In the genomic region with DNA sequence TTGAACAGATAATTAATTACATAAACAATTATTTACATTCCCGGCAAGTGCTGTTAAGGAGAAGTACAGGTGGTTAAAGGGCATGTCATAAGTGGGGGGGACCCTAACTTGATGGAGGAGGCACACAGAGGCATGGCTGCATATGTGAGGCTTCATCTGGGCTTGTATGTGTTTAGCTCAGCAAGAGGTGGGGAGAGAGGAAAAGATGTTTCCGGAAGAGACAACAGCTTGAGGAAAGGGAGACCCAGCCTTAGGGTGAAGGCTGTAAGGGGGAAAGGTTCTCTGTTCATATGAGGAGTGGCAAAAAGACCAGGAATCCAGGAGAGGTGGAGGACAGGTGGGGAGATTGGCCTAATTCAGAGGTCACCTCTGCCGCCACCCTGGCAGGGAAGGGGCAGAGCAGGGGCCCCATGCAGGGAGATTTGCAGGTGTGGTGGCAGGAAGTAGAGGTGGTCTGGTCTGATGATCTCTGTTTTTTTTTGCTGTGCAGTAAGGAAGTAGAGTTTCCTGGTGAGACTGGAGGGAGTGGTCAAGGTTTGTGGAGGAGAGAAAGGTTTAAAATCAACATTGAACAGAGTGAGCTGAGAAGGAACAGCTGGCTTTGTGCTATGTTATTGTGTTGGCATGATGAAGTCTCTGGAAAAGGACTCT, we compare ENCODE assay signal across 11 cellular contexts. TPM values are rescaled to one million over a fixed set of nuclear protein-coding genes. Genes with fewer than 3 reads are reported as not detected.
DNase-seq lines count a peak whose midpoint lies in the region; ATAC-seq and TF ChIP-seq lines count a peak whose summit lies in the region.
"Had no signal": no experiment of that assay in that cellular context is flagged by ENCODE, and none has a peak within 500 bp of the region (broad histone marks: within the 10 kb centered on the region; RNA-seq: fewer than 3 reads in every experiment).

No MANE protein-coding gene starts in this region.

- peak overlapping the region; percentile 88 for H3K27ac Mint-ChIP-seq in activated B cell treated with CpG ODN at 0.5 μM for 24 hours

- H3K27me3 ChIP-seq in BLaER1 = no peaks in the 10 kb centered on the region

- no peaks in the 10 kb centered on the region for H3K27me3 Mint-ChIP-seq in activated B cell treated with CpG ODN at 0.5 μM for 24 hours

- H3K4me3 Mint-ChIP-seq in activated B cell treated with CpG ODN at 0.5 μM for 24 hours = peak overlapping the region; percentile 70

- H3K4me2 ChIP-seq in BLaER1 = peak overlapping the region; percentile 85

- ATAC-seq in GM19025 (IDR thresholded peaks at IDR 0.05; ENCODE audit: low read depth, unreplicated experiment) (peak; percentile 78), HG03039 (IDR thresholded peaks at IDR 0.05; ENCODE audit: unreplicated experiment) (peak; percentile 58), activated B cell treated with CpG ODN at 0.5 μM for 24 hours (ENCODE audit: low read depth) (peak; percentile 86)
- no peak for ATAC-seq in activated CD4-positive, CD25-positive, alpha-beta regulatory T cell treated with anti-CD3 and anti-CD28 coated beads, Interleukin-2, amount 50 U/mL, for 24 hours

- H3K4me1 ChIP-seq in BLaER1 = peaks cover 58% of the 10 kb centered on the region

- H3K4me3 ChIP-seq in BLaER1 (no peak overlapping the region), coronary artery (no peak overlapping the region)
- H3K4me3 ChIP-seq: SK-N-MC had no signal

- H3K4me1 Mint-ChIP-seq in activated B cell treated with CpG ODN at 0.5 μM for 24 hours = peaks cover 100% of the 10 kb centered on the region

- H3K36me3 Mint-ChIP-seq in activated B cell treated with CpG ODN at 0.5 μM for 24 hours (ENCODE audit: low read depth) = peaks cover 16% of the 10 kb centered on the region

- CTCF ChIA-PET in activated B cell treated with CpG ODN at 0.5 μM for 24 hours (lab: Charles Lee) = interaction anchor here (1.4 to 6.6 kb wide), 3 partner anchors 12 to 19 kb away, joined by 3 to 34 read pairs (median 15); no protein-coding TSS in a partner anchor

- no peaks in the 10 kb centered on the region for H3K9me3 Mint-ChIP-seq in activated B cell treated with CpG ODN at 0.5 μM for 24 hours

- intact Hi-C loops in activated B cell treated with CpG ODN at 0.5 μM for 24 hours (cut with micrococcal nuclease) = loop anchor here (1.0 to 2.0 kb wide), 3 partner anchors 8 to 17 kb away; no protein-coding TSS in a partner anchor

- H4K20me1 ChIP-seq in BLaER1 = peaks cover 90% of the 10 kb centered on the region

- peak overlapping the region; percentile 65 for H3K9ac ChIP-seq in BLaER1

- H3K9me3 ChIP-seq in BLaER1 = no peaks in the 10 kb centered on the region

- peak overlapping the region; percentile 71 for H3K27ac ChIP-seq in BLaER1
- no peak overlapping the region for H3K27ac ChIP-seq in coronary artery
- H3K27ac ChIP-seq: epithelial cell of prostate, SK-N-MC had no signal

- POLR2A ChIA-PET in activated B cell treated with CpG ODN at 0.5 μM for 24 hours (lab: Charles Lee) = interaction anchor here (0.7 to 5.8 kb wide), 4 partner anchors 8 to 1456 kb away, joined by 3 to 68 read pairs (median 6); a partner anchor contains a TSS

- peaks cover 17% of the 10 kb centered on the region; the same call in 1 of the 2 replicates for H3K36me3 ChIP-seq in BLaER1

- no peak for DNase-seq in activated B cell treated with CpG ODN at 0.5 μM for 24 hours
- DNase-seq in coronary artery (ENCODE audit: low spot score) = no peak
- DNase-seq in medulla oblongata (ENCODE audit: extremely low spot score) = no peak
- DNase-seq in GDM1 (lab: John Stamatoyannopoulos, UW) = no peak
- DNase-seq: right cardiac atrium had no signal

- no peak for TF ChIP-seq CTCF in activated B cell treated with CpG ODN at 0.5 μM for 24 hours (IDR thresholded peaks at IDR 0.05)
- no peak for TF ChIP-seq CTCF in coronary artery (IDR thresholded peaks at IDR 0.05)

RNA-seq across cellular contexts. Expression of a gene that starts 9.0 kb away (rescaled TPM):
- total RNA-seq in activated B cell treated with CpG ODN at 0.5 μM for 24 hours = 61.4 and 73.1 TPM in 2 replicates

Comparison
In these comparisons a context has a peak if more than half of its experiments do, and no peak if none do; other contexts are left out.
1. ATAC-seq: peak in GM19025 (single experiment), HG03039 (single experiment) and activated B cell treated with CpG ODN at 0.5 μM for 24 hours (single experiment); none in activated CD4-positive, CD25-positive, alpha-beta regulatory T cell treated with anti-CD3 and anti-CD28 coated beads, Interleukin-2, amount 50 U/mL, for 24 hours (0 of 2).